ENCODE assay signal across 7 cellular contexts in genomic region chr19:44551850-44552249, GRCh38. TPM values are rescaled to one million over a fixed set of nuclear protein-coding genes. Genes with fewer than 3 reads are reported as not detected.
"Had no signal": no experiment of that assay in that cellular context is flagged by ENCODE, and none has a peak within 500 bp of the region (broad histone marks: within the 10 kb centered on the region; RNA-seq: fewer than 3 reads in every experiment).

No MANE protein-coding gene starts in this region.

- H3K4me3 ChIP-seq: GM12878 had no signal

- FAIRE-seq: G401.6, GM12878, GM12892, GM18507, GM19239 had no signal

- DNase-seq: GF-D8 had no signal

RNA-seq across cellular contexts. Expression of gene CEACAM20, which starts 22.4 kb away (rescaled TPM):
- total RNA-seq: G401, GM12878 had no signal
- polyA plus RNA-seq: GM12878 had no signal
